Comparison of ENCODE assay signal across 16 cellular contexts in the genomic region with DNA sequence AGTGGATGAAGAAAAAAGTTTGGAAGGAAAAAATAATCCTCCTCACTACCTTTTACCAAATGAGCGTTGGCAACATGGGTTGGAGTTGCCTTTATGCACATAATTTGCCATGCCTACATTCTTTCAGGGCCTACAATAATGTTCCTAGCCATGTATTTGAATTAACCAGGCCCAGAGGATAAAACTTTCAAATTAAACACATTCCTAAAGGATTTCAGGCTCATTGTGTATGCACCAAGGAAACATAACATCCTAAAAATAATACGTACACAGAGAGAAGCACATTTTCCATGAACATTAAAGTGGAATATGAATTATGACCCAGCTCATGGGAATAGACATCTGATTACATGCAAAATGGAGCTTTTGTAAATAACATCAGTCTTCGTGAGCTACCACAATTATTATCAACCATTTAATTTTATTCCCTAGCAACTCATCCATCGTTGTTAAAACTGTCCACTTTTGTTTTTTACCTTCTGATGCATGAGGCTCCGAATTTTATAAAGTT.
DNase-seq lines count a peak whose midpoint lies in the region; ATAC-seq and TF ChIP-seq lines count a peak whose summit lies in the region.
"Had no signal": no experiment of that assay in that cellular context is flagged by ENCODE, and none has a peak within 500 bp of the region (broad histone marks: within the 10 kb centered on the region; RNA-seq: fewer than 3 reads in every experiment).

No MANE protein-coding gene starts in this region.

- H3K27ac Mint-ChIP-seq in chondrocyte (ENCODE audit: unreplicated experiment), result no peak overlapping the region

- H3K27me3 ChIP-seq in heart left ventricle (no peaks in the 10 kb centered on the region), gastroesophageal sphincter (no peaks in the 10 kb centered on the region)
- H3K27me3 ChIP-seq: BLaER1 treated with 17β-estradiol and CSF1 and Interleukin-3, amounts not matched to agents 10 nM and 100 nM; Peyer's patch had no signal

- 63 to 77% (median 69%) methylated on average over 5 of the region's 5 CpGs for WGBS in heart left ventricle, 4 donors
- WGBS in gastroesophageal sphincter (ENCODE audit: low coverage in 1 of 2), 2 donors, result 7 to 18% methylated on average over 5 of the region's 5 CpGs

- TF ChIP-seq CTCF in heart left ventricle (IDR thresholded peaks at IDR 0.05) (no peak), gastroesophageal sphincter (IDR thresholded peaks at IDR 0.05) (no peak), chondrocyte (IDR thresholded peaks at IDR 0.05) (no peak)

- H3K27ac ChIP-seq in heart left ventricle (peak overlapping the region in 1 of 12 donors; percentile 74), gastroesophageal sphincter (peak overlapping the region; percentile 66 to 86 (median 83))
- H3K27ac ChIP-seq: 22Rv1; BLaER1 treated with 17β-estradiol and CSF1 and Interleukin-3, amounts not matched to agents 10 nM and 100 nM had no signal

- no peaks in the 10 kb centered on the region for H3K27me3 Mint-ChIP-seq in chondrocyte (ENCODE audit: low read depth)

- H3K9me3 ChIP-seq in heart left ventricle (no peaks in the 10 kb centered on the region), gastroesophageal sphincter (no peaks in the 10 kb centered on the region)
- H3K9me3 ChIP-seq: BLaER1 treated with 17β-estradiol and CSF1 and Interleukin-3, amounts not matched to agents 10 nM and 100 nM; Peyer's patch had no signal

- peaks cover 10% of the 10 kb centered on the region for H3K4me1 Mint-ChIP-seq in chondrocyte (ENCODE audit: low read depth)

- no peak for TF ChIP-seq EP300 in gastroesophageal sphincter (IDR thresholded peaks at IDR 0.05)

- no peak for TF ChIP-seq POLR2A in heart left ventricle (IDR thresholded peaks at IDR 0.05)
- TF ChIP-seq POLR2A in gastroesophageal sphincter (IDR thresholded peaks at IDR 0.05), result no peak

- no peak overlapping the region for H3K4me3 Mint-ChIP-seq in chondrocyte (ENCODE audit: unreplicated experiment)

- no peaks in the 10 kb centered on the region for H3K9me3 Mint-ChIP-seq in chondrocyte (ENCODE audit: low read depth)

- H3K4me3 ChIP-seq in heart left ventricle (no peak overlapping the region), gastroesophageal sphincter (no peak overlapping the region)
- H3K4me3 ChIP-seq: BLaER1 treated with 17β-estradiol and CSF1 and Interleukin-3, amounts not matched to agents 10 nM and 100 nM; Peyer's patch had no signal

- no peaks in the 10 kb centered on the region for H3K36me3 Mint-ChIP-seq in chondrocyte (ENCODE audit: low read depth)

- H3K36me3 ChIP-seq in heart left ventricle (no peaks in the 10 kb centered on the region), gastroesophageal sphincter (no peaks in the 10 kb centered on the region)
- H3K36me3 ChIP-seq: BLaER1 treated with 17β-estradiol and CSF1 and Interleukin-3, amounts not matched to agents 10 nM and 100 nM; Peyer's patch had no signal

- ATAC-seq in Right ventricle myocardium superior (ENCODE audit: poor library complexity), result peak; percentile 18
- ATAC-seq in heart left ventricle, result no peak
- peak; percentile 37 for ATAC-seq in gastroesophageal sphincter
- no peak for ATAC-seq in HG02610 (IDR thresholded peaks at IDR 0.05; ENCODE audit: unreplicated experiment)
- no peak for ATAC-seq in GM21825 (IDR thresholded peaks at IDR 0.05; ENCODE audit: unreplicated experiment)

- intact Hi-C loops in Right ventricle myocardium superior (cut with DNase I) (no loop called here), heart left ventricle (cut with DNase I) (no loop called here)

- H3K4me1 ChIP-seq in heart left ventricle (peaks cover 0 to 22% (median 7%) of the 10 kb centered on the region in 12 donors), gastroesophageal sphincter (peaks cover 10 to 41% (median 19%) of the 10 kb centered on the region in 3 donors)
- H3K4me1 ChIP-seq: BLaER1 treated with 17β-estradiol and CSF1 and Interleukin-3, amounts not matched to agents 10 nM and 100 nM; Peyer's patch had no signal

- no peak for DNase-seq in Right ventricle myocardium superior
- no peak for DNase-seq in heart left ventricle
- peak; percentile 23 for DNase-seq in renal cortical epithelial cell (ENCODE audit: low read depth)
- no peak for DNase-seq in chondrocyte (ENCODE audit: low spot score)
- DNase-seq in activated naive CD4-positive, alpha-beta T cell treated with anti-CD3 and anti-CD28 coated beads, Interleukin-2, amount 50 U/mL, for 16 hours, result no peak
- DNase-seq: H7, MM.1S, NCI-H2029 treated with DMSO at 0.1 percent for 48 hours, NCI-H510A treated with DMSO at 0.1 percent for 48 hours, Peyer's patch, SIG-M5 had no signal

Comparison
In these comparisons a context has a peak if more than half of its experiments do, and no peak if none do; other contexts are left out.
1. ATAC-seq: peak in Right ventricle myocardium superior (single experiment) and gastroesophageal sphincter (single experiment); none in heart left ventricle (0 of 4), HG02610 (single experiment) and GM21825 (single experiment).